8 cellular contexts compared by ENCODE assay signal in the genomic region with DNA sequence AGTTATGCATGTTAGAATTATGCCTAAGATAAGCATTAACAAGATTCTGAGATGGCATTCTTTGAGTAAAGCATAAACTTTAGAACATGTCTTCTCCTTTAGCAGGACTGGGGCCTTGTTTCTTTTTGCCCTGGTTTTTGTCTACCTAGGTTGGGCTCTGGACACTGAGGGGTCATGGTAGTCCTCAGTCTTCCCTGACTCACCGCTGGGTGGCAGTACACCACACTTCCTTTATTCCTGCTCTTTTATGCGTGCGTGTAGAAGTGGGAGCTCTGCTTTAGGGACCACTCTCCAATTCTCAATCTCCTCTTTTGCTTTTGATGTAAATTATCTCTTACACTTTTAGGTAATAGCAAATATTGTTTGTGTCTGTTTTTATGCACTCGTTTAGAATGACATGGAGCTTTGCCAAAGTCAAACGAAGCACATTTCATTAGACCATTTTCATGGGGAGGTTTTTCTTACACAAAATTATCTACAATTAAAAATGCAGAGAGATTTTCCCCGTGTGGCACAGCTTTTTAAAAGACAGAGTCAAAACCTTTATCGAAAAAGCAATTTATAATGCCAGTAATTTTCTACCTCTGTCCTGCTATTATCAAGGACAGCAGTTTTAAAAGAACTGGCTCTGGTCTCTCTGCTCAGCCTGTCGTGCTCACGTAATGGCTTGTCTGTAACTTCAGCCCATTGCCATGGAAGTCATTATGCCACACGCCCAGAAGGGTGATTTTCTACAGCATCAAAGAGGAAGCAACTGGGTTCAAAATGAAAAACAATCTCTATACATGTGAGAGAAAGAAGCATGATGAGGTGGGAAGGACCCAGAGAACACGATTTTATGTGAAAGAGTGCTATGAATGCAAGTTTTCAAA.
DNase-seq lines count a peak whose midpoint lies in the region; ATAC-seq and TF ChIP-seq lines count a peak whose summit lies in the region.

No MANE protein-coding gene starts in this region.

- peak; percentile 76 for TF ChIP-seq RAD21 in HCT116 (IDR thresholded peaks at IDR 0.05; ENCODE audit: low read depth)

- CTCF ChIA-PET in HCT116 (lab: Charles Lee): interaction anchor here (0.6 to 2.4 kb wide), 9 partner anchors 8 to 614 kb away, joined by 3 to 19 read pairs (median 3); no protein-coding TSS in a partner anchor
- CTCF ChIA-PET in activated CD4-positive, alpha-beta memory T cell treated with anti-CD3 and anti-CD28 coated beads for 36 hours (lab: Charles Lee): interaction anchor here (0.7 to 2.7 kb wide), 67 partner anchors 8 to 708 kb away, joined by 3 to 24 read pairs (median 4); no protein-coding TSS in a partner anchor

- peak; percentile 99 for ATAC-seq in HCT116

- H3K27ac ChIP-seq in HCT116 (ENCODE audit: low read depth, low read length): no peak overlapping the region

- POLR2A ChIA-PET in HCT116 (lab: Charles Lee): interaction anchor here (0.5 kb wide), 1 partner anchor 767 kb away, joined by 3 read pairs; no protein-coding TSS in a partner anchor
- POLR2A ChIA-PET in activated CD4-positive, alpha-beta memory T cell treated with anti-CD3 and anti-CD28 coated beads for 36 hours (lab: Charles Lee): no interaction called here

- H2AFZ ChIP-seq in HCT116 (ENCODE audit: low read depth, low read length, poor library complexity, severe bottlenecking): peak overlapping the region; percentile 12

- peaks cover 24% of the 10 kb centered on the region for H3K4me1 Mint-ChIP-seq in activated CD4-positive, alpha-beta memory T cell treated with anti-CD3 and anti-CD28 coated beads for 36 hours (ENCODE audit: low read depth)

- no peaks in the 10 kb centered on the region for H3K27me3 ChIP-seq in HCT116 (ENCODE audit: insufficient read depth, low read length)

- no peak overlapping the region for H3K9ac ChIP-seq in HCT116 (ENCODE audit: low read length)

- no peak for TF ChIP-seq POLR2A in HCT116 (IDR thresholded peaks at IDR 0.05; ENCODE audit: borderline replicate concordance, extremely low read depth, insufficient read depth, insufficient read length)

- peak; percentile 46 to 90 (median 90); a peak in 5 of 6 replicates for TF ChIP-seq CTCF in HCT116 (IDR thresholded peaks at IDR 0.05 in 2 of 3, conservative IDR thresholded peaks at IDR 0.05 in 1 of 3; ENCODE audit: borderline replicate concordance in 1 of 3, insufficient read depth in 1 of 3, low read depth in 2 of 3, low read length in 2 of 3)

- H3K27me3 Mint-ChIP-seq in activated CD4-positive, alpha-beta memory T cell treated with anti-CD3 and anti-CD28 coated beads for 36 hours: no peaks in the 10 kb centered on the region

- H3K9me3 Mint-ChIP-seq in activated CD4-positive, alpha-beta memory T cell treated with anti-CD3 and anti-CD28 coated beads for 36 hours: no peaks in the 10 kb centered on the region

- peaks cover 0 to 5% of the 10 kb centered on the region in 2 experiments; a peak in 2 of 4 replicates for H3K4me1 ChIP-seq in HCT116 (ENCODE audit: control insufficient read depth in 1 of 2, insufficient read depth in 2 of 2, low read length in 2 of 2)

- no TSS peak for BruUV-seq in HCT116 (replicated peaks; lab: Mats Ljungman, UMichigan)

- RAD21 ChIA-PET in HCT116 (lab: Charles Lee; ENCODE audit: low non-redundant PET in 1 of 2, low total read pairs in 2 of 2, uncharacterized antibody in 2 of 2, unreplicated experiment in 2 of 2): interaction anchor here (1.3 kb wide), 2 partner anchors 613 to 614 kb away, joined by 3 to 6 read pairs; no protein-coding TSS in a partner anchor

- no peak overlapping the region for H3K4me3 ChIP-seq in HCT116 (replicated peaks in 1 of 2; ENCODE audit: low read depth in 1 of 2, low read length in 2 of 2)

- H3K79me2 ChIP-seq in HCT116 (ENCODE audit: insufficient read depth, low read length): no peaks in the 10 kb centered on the region

- H4K20me1 ChIP-seq in HCT116 (ENCODE audit: insufficient read depth): no peaks in the 10 kb centered on the region

- peak; percentile 63 for DNase-seq in Daoy (ENCODE audit: low read depth)
- peak; percentile 44 for DNase-seq in HCT116 (ENCODE audit: low read depth, low spot score)
- DNase-seq in NCI-H446 (lab: John Stamatoyannopoulos, UW): peak; percentile 57 to 78
- DNase-seq in activated CD4-positive, alpha-beta memory T cell treated with anti-CD3 and anti-CD28 coated beads for 36 hours: peak; percentile 83
- peak; percentile 67 for DNase-seq in effector CD8-positive, alpha-beta T cell (lab: John Stamatoyannopoulos, UW)
- DNase-seq in medulla oblongata (ENCODE audit: extremely low spot score): peak; percentile 94
- DNase-seq in stimulated activated CD8-positive, alpha-beta memory T cell treated with anti-CD3 and anti-CD28 coated beads, Interleukin-15, amount 100 ng/mL, for 1 hour (ENCODE audit: low read depth): peak; percentile 61
- no peak for DNase-seq in NCI-H2227 treated with DMSO at 0.1 percent for 48 hours (lab: John Stamatoyannopoulos, UW)

- H3K4me2 ChIP-seq in HCT116 (ENCODE audit: low read length): no peak overlapping the region

- no peak overlapping the region for H3K4me3 Mint-ChIP-seq in activated CD4-positive, alpha-beta memory T cell treated with anti-CD3 and anti-CD28 coated beads for 36 hours

- H3K9me2 ChIP-seq in HCT116 (ENCODE audit: insufficient read depth): no peaks in the 10 kb centered on the region

- no peak overlapping the region for H3K27ac Mint-ChIP-seq in activated CD4-positive, alpha-beta memory T cell treated with anti-CD3 and anti-CD28 coated beads for 36 hours

- intact Hi-C loops in HCT116 (cut with micrococcal nuclease): loop anchor here (1.0 to 10.0 kb wide), 3 partner anchors 335 to 614 kb away; no protein-coding TSS in a partner anchor
- intact Hi-C loops in activated CD4-positive, alpha-beta memory T cell treated with anti-CD3 and anti-CD28 coated beads for 36 hours (cut with micrococcal nuclease): loop anchor here (1.0 to 10.0 kb wide), 6 partner anchors 33 to 614 kb away; no protein-coding TSS in a partner anchor

- no peaks in the 10 kb centered on the region for H3K9me3 ChIP-seq in HCT116 (ENCODE audit: control insufficient read depth in 1 of 2, insufficient read depth in 1 of 2, low read depth in 1 of 2, low read length in 2 of 2)

- no peaks in the 10 kb centered on the region for H3K36me3 Mint-ChIP-seq in activated CD4-positive, alpha-beta memory T cell treated with anti-CD3 and anti-CD28 coated beads for 36 hours

- H3K36me3 ChIP-seq in HCT116 (ENCODE audit: control insufficient read depth in 1 of 2, insufficient read depth in 2 of 2, low read length in 2 of 2): no peaks in the 10 kb centered on the region

TF ChIP-seq in HCT116, 20 proteins besides CTCF, POLR2A, EP300 and RAD21:
- no peak for TF ChIP-seq SP1 (IDR thresholded peaks at IDR 0.05; ENCODE audit: low read depth)
- no peak for TF ChIP-seq YY1 (IDR thresholded peaks at IDR 0.05; ENCODE audit: extremely low read depth, insufficient replicate concordance, low read depth, low read length)
- TF ChIP-seq MAX (IDR thresholded peaks at IDR 0.05): no peak
- TF ChIP-seq REST (IDR thresholded peaks at IDR 0.05; ENCODE audit: low read depth): no peak
- TF ChIP-seq JUND (IDR thresholded peaks at IDR 0.05): no peak
- no peak for TF ChIP-seq CBX3 (IDR thresholded peaks at IDR 0.05; ENCODE audit: low read depth)
